Comparison of ENCODE assay signal across 12 cellular contexts in the genomic region with DNA sequence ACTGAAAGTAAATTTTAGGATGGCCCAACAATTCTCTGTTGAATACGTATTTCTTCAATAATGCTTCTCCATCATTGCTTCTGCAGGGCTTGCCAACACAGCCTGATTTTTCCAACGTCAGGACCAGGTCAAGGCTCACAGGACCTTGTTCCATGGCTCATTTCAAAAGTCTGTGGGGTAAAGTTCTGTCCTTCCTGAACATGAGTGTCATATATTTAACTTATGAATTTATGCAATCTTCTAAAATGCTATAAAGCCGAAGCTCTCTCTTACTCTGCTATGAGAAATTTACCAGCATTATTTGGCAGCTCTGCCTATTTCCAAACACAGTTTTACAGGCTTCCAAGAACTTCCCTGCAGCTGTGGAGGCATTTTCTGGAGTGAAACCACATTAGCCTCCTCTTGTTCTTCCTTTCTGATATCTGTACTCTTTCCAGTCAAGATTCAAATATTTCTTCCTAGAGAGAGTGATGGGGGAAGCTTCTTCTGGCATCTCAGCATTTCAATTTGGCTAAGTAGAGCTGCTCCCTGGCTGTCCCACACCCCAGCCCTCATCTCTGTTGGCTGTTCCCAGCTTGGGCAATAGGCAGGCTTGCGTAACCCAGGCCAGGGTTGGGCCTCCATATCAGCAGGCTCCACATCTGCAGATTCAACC. TPM values are rescaled to one million over a fixed set of nuclear protein-coding genes. Genes with fewer than 3 reads are reported as not detected.
DNase-seq lines count a peak whose midpoint lies in the region; TF ChIP-seq lines count a peak whose summit lies in the region.
"Had no signal": no experiment of that assay in that cellular context is flagged by ENCODE, and none has a peak within 500 bp of the region (broad histone marks: within the 10 kb centered on the region; RNA-seq: fewer than 3 reads in every experiment).

No MANE protein-coding gene starts in this region.

- no peak overlapping the region for H3K4me2 ChIP-seq in OCI-LY7 (ENCODE audit: low read length)

- no peaks in the 10 kb centered on the region for H3K36me3 ChIP-seq in OCI-LY7 (ENCODE audit: insufficient read depth, low read length)
- H3K36me3 ChIP-seq in vagina: no peaks in the 10 kb centered on the region
- H3K36me3 ChIP-seq: MG63 had no signal

- intact Hi-C loops in OCI-LY7 (cut with micrococcal nuclease; ENCODE audit: unreplicated experiment) (no loop called here), vagina (cut with DNase I) (no loop called here)

- H3K4me3 ChIP-seq in AG09309 (ENCODE audit: control insufficient read depth, low read depth, low read length) (no peak overlapping the region), OCI-LY7 (ENCODE audit: low read depth, low read length, poor library complexity, severe bottlenecking) (no peak overlapping the region), vagina (no peak overlapping the region)
- H3K4me3 ChIP-seq: MG63 had no signal

- POLR2A ChIA-PET in OCI-LY7 (lab: Charles Lee): no interaction called here

- in situ Hi-C loops in GM13976 (cut with MboI; ENCODE audit: low sequenced_read_pairs, unreplicated experiment): loop anchor here (25.0 kb wide), 1 partner anchor 103 kb away; the partner anchor contains the start of gene ADAM30

- no peaks in the 10 kb centered on the region for H4K20me1 ChIP-seq in OCI-LY7 (ENCODE audit: insufficient read depth, low read length)

- H3K36me3 Mint-ChIP-seq in nephron (ENCODE audit: low read depth): no peaks in the 10 kb centered on the region

- H3K4me1 Mint-ChIP-seq in nephron: peaks cover 85% of the 10 kb centered on the region

- DNase-seq in AG09309 (ENCODE audit: low read depth) (peak; percentile 55), NOMO-1 treated with DMSO at 0.1 percent for 48 hours (lab: John Stamatoyannopoulos, UW; ENCODE audit: unreplicated experiment) (peak; percentile 35), fibroblast of gingiva (ENCODE audit: low read depth) (peak; percentile 74), OCI-LY7 (ENCODE audit: low spot score) (no peak), vagina (ENCODE audit: extremely low spot score in 2 of 2) (no peak), GM13976 (ENCODE audit: low spot score) (no peak), NCI-H146 treated with DMSO at 0.1 percent for 48 hours (lab: John Stamatoyannopoulos, UW; ENCODE audit: unreplicated experiment) (no peak)
- DNase-seq: GOT3, MG63, T-helper 17 cell had no signal

- no peaks in the 10 kb centered on the region for H3K79me2 ChIP-seq in OCI-LY7 (ENCODE audit: insufficient read depth, low read depth, low read length)

- H3K27ac Mint-ChIP-seq in nephron: peak overlapping the region; percentile 95 to 98 (median 96)
- H3K27ac Mint-ChIP-seq: T-helper 17 cell had no signal

- H3K27me3 Mint-ChIP-seq in nephron (ENCODE audit: low read depth): no peaks in the 10 kb centered on the region

- TF ChIP-seq CTCF in AG09309 (IDR thresholded peaks at IDR 0.05; ENCODE audit: control insufficient read depth, insufficient read depth, low read depth, low read length, missing control alignments) (no peak), nephron (IDR thresholded peaks at IDR 0.05; ENCODE audit: unreplicated experiment in 3 of 3) (no peak), OCI-LY7 (conservative IDR thresholded peaks at IDR 0.05; ENCODE audit: low read length) (no peak), vagina (IDR thresholded peaks at IDR 0.05) (no peak), GM13976 (IDR thresholded peaks at IDR 0.05; ENCODE audit: borderline replicate concordance, control extremely low read depth, extremely low read depth, insufficient read depth, missing control alignments) (no peak)

- H3K9me3 Mint-ChIP-seq in nephron: no peaks in the 10 kb centered on the region

- H3K27ac ChIP-seq in OCI-LY7 (ENCODE audit: low read depth, low read length, poor library complexity, severe bottlenecking): no peak overlapping the region
- H3K27ac ChIP-seq in vagina: no peak overlapping the region

- CTCF ChIA-PET in OCI-LY7 (lab: Charles Lee; ENCODE audit: unreplicated experiment): no interaction called here

- no peak for TF ChIP-seq POLR2A in vagina (IDR thresholded peaks at IDR 0.05)

- no TSS peak for BruUV-seq in OCI-LY7 (replicated peaks; lab: Mats Ljungman, UMichigan)

- H3K4me1 ChIP-seq in OCI-LY7 (ENCODE audit: insufficient read depth, low read length, poor library complexity, severe bottlenecking) (no peaks in the 10 kb centered on the region), vagina (peaks cover 29% of the 10 kb centered on the region)

- H3K4me3 Mint-ChIP-seq in nephron: peak overlapping the region in 1 of 3 experiments; percentile 54
- H3K4me3 Mint-ChIP-seq: T-helper 17 cell had no signal

- no peak overlapping the region for H2AFZ ChIP-seq in OCI-LY7 (ENCODE audit: low read length)

- no peaks in the 10 kb centered on the region for H3K9me2 ChIP-seq in OCI-LY7 (ENCODE audit: insufficient read depth, low read length)

- H3K27me3 ChIP-seq in vagina: no peaks in the 10 kb centered on the region

- no peaks in the 10 kb centered on the region for H3K9me3 ChIP-seq in OCI-LY7 (ENCODE audit: low read length)
- H3K9me3 ChIP-seq in vagina: no peaks in the 10 kb centered on the region
- H3K9me3 ChIP-seq: MG63 had no signal

RNA-seq across cellular contexts. Expression of gene HMGCS2, which starts 15.5 kb away (rescaled TPM):
- total RNA-seq in OCI-LY7 (2014; rRNA removed; shearing (Covaris generic)): not detected in 2 replicates
- total RNA-seq in OCI-LY7 (2022) (not detected in 2 replicates), vagina (22.8 TPM)
- total RNA-seq: G401, T-helper 17 cell had no signal

RNA-seq across cellular contexts. Expression of gene REG4, which starts 27.0 kb away (rescaled TPM):
- not detected in 2 replicates for total RNA-seq in OCI-LY7 (2014; rRNA removed; shearing (Covaris generic))
- not detected in 2 replicates for total RNA-seq in OCI-LY7 (2022)
- not detected for total RNA-seq in vagina
- total RNA-seq: G401 had no signal

Comparison
In these comparisons a context has a peak if more than half of its experiments do, and no peak if none do; other contexts are left out.
1. DNase-seq: peak in AG09309 (single experiment), NOMO-1 treated with DMSO at 0.1 percent for 48 hours (single experiment) and fibroblast of gingiva (single experiment); none in OCI-LY7 (single experiment), vagina (0 of 2), GM13976 (single experiment) and NCI-H146 treated with DMSO at 0.1 percent for 48 hours (single experiment).
2. RNA of gene HMGCS2, which starts 15.5 kb away (total RNA-seq): 22.8 TPM in vagina (single experiment); not detected in OCI-LY7; every median in the first group is over 10 times any median in the second.